In the genomic region with DNA sequence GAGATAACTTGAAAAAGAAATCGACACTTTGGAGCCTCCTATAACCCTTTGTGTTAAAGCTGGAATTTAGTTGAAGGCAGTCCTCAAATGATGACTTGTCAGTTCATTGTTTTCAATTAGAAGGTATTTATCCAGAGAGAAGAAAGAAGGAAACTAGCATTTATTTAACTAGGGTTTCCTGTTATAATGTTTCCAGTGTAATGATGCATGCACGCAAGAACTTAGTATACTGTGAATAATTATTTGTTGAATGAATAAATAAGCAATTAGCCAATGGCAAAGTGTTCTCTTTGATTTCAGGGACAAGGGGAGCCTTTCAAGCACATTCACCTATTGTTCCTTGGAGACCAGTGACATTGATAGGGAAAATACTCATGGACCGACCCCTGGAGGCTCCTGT, we compare ENCODE assay signal across 17 cellular contexts.
"Had no signal": no experiment of that assay in that cellular context is flagged by ENCODE, and none has a peak within 500 bp of the region (broad histone marks: within the 10 kb centered on the region; RNA-seq: fewer than 3 reads in every experiment).

No MANE protein-coding gene starts in this region.

- H3K9me3 ChIP-seq: left ventricle myocardium inferior, mucosa of descending colon, transverse colon, vagina had no signal

- H3K4me3 ChIP-seq: left ventricle myocardium inferior, mucosa of descending colon, transverse colon, vagina had no signal

- H3K27me3 Mint-ChIP-seq: memory B cell had no signal

- H3K36me3 Mint-ChIP-seq: activated naive CD8-positive, alpha-beta T cell treated with anti-CD3 and anti-CD28 coated beads, Interleukin-2, amount 10 ng/mL, durations not matched to agents 7 days and 5 days; brain; memory B cell; natural killer cell had no signal

- H3K4me1 Mint-ChIP-seq: activated naive CD8-positive, alpha-beta T cell treated with anti-CD3 and anti-CD28 coated beads, Interleukin-2, amount 10 ng/mL, durations not matched to agents 7 days and 5 days; memory B cell; natural killer cell had no signal

- H3K27ac ChIP-seq: left ventricle myocardium inferior, vagina had no signal

- H3K4me1 ChIP-seq: left ventricle myocardium inferior had no signal

- H3K27ac Mint-ChIP-seq: activated naive CD8-positive, alpha-beta T cell treated with anti-CD3 and anti-CD28 coated beads, Interleukin-2, amount 10 ng/mL, durations not matched to agents 7 days and 5 days; brain; memory B cell; natural killer cell had no signal

- ATAC-seq: natural killer cell had no signal

- DNase-seq: activated CD4-positive, CD25-positive, alpha-beta regulatory T cell treated with anti-CD3 and anti-CD28 coated beads, Interleukin-2, amount 50 U/mL, for 72 hours; activated naive CD4-positive, alpha-beta T cell; activated naive CD8-positive, alpha-beta T cell treated with anti-CD3 and anti-CD28 coated beads, Interleukin-2, amount 10 ng/mL, durations not matched to agents 7 days and 5 days; effector memory CD4-positive, alpha-beta T cell; left ventricle myocardium inferior; mucosa of descending colon; natural killer cell; nucleus accumbens; posterior cingulate gyrus; stimulated activated CD4-positive, alpha-beta T cell treated with anti-CD3 and anti-CD28 coated beads, Interleukin-4, amount 100 ng/mL, for 24 hours; stimulated activated naive CD4-positive, alpha-beta T cell; substantia nigra; T1000; transverse colon had no signal

- H3K27me3 ChIP-seq: transverse colon, vagina had no signal

- H3K9me3 Mint-ChIP-seq: activated naive CD8-positive, alpha-beta T cell treated with anti-CD3 and anti-CD28 coated beads, Interleukin-2, amount 10 ng/mL, durations not matched to agents 7 days and 5 days; brain; memory B cell had no signal

- H3K36me3 ChIP-seq: left ventricle myocardium inferior, transverse colon, vagina had no signal

- H3K4me3 Mint-ChIP-seq: activated naive CD8-positive, alpha-beta T cell treated with anti-CD3 and anti-CD28 coated beads, Interleukin-2, amount 10 ng/mL, durations not matched to agents 7 days and 5 days; brain; memory B cell; natural killer cell had no signal
